Comparison of ENCODE assay signal across 9 cellular contexts in genomic region chr15:37109952-37110630, GRCh38. TPM values are rescaled to one million over a fixed set of nuclear protein-coding genes. Genes with fewer than 3 reads are reported as not detected.
DNase-seq lines count a peak whose midpoint lies in the region; ATAC-seq and TF ChIP-seq lines count a peak whose summit lies in the region.
"Had no signal": no experiment of that assay in that cellular context is flagged by ENCODE, and none has a peak within 500 bp of the region (broad histone marks: within the 10 kb centered on the region; RNA-seq: fewer than 3 reads in every experiment).

No MANE protein-coding gene starts in this region.

- CTCF ChIA-PET in mammary epithelial cell (lab: Charles Lee; ENCODE audit: low non-redundant PET): interaction anchor here (0.7 kb wide), 1 partner anchor 13 kb away, joined by 3 read pairs; no protein-coding TSS in a partner anchor

- H2AFZ ChIP-seq in mammary epithelial cell (ENCODE audit: low read depth, low read length): peak overlapping the region; percentile 17

- DNase-seq in mammary epithelial cell (no peak), kidney glomerular epithelial cell (lab: John Stamatoyannopoulos, UW) (peak; percentile 10), iPS-NIHi11 (ENCODE audit: low spot score) (no peak)
- DNase-seq in effector CD8-positive, alpha-beta T cell (lab: John Stamatoyannopoulos, UW): no peak
- DNase-seq: SHP77 treated with DMSO at 0.1 percent for 48 hours had no signal

- peak overlapping the region; percentile 49 for H3K4me3 ChIP-seq in HUES64 (ENCODE audit: low read length)
- peak overlapping the region in 1 of 3 experiments; percentile 11 for H3K4me3 ChIP-seq in mammary epithelial cell (replicated peaks in 1 of 3; ENCODE audit: insufficient read depth in 1 of 3, low read depth in 2 of 3, low read length in 3 of 3)
- peak overlapping the region; percentile 48 to 74 for H3K4me3 ChIP-seq in stomach smooth muscle (ENCODE audit: low read length in 2 of 2)

- no peak overlapping the region for H3K4me2 ChIP-seq in mammary epithelial cell (ENCODE audit: insufficient read depth, low read depth, low read length)

- intact Hi-C loops in mammary epithelial cell (cut with micrococcal nuclease): loop anchor here (10.0 kb wide), 1 partner anchor 465 kb away; no protein-coding TSS in a partner anchor

- under 1% methylated on average over 25 of the region's 27 CpGs for WGBS in HUES64
- 32% methylated on average over 26 of the region's 27 CpGs for WGBS in mammary epithelial cell (ENCODE audit: low coverage, missing lambda C conversion rate)

- no TSS peak for BruUV-seq in mammary epithelial cell (replicated peaks; lab: Mats Ljungman, UMichigan)

- H3K27me3 ChIP-seq in HUES64 (ENCODE audit: insufficient read depth, low read length): peaks cover 88% of the 10 kb centered on the region
- peaks cover 10% of the 10 kb centered on the region for H3K27me3 ChIP-seq in mammary epithelial cell (ENCODE audit: insufficient read depth, low read length)
- H3K27me3 ChIP-seq in stomach smooth muscle (ENCODE audit: control insufficient read depth in 1 of 2, insufficient read depth in 2 of 2, low read length in 2 of 2): peaks cover 0 to 21% of the 10 kb centered on the region in 2 donors

- no peak for TF ChIP-seq CTCF in mammary epithelial cell (conservative IDR thresholded peaks at IDR 0.05 in 1 of 2, IDR thresholded peaks at IDR 0.05 in 1 of 2; ENCODE audit: extremely low read depth in 1 of 2, insufficient read depth in 1 of 2, low read depth in 1 of 2, low read length in 2 of 2)

- no peak overlapping the region for H3K9ac ChIP-seq in HUES64 (ENCODE audit: low read depth, low read length)
- H3K9ac ChIP-seq in mammary epithelial cell (ENCODE audit: insufficient read depth, low read length): no peak overlapping the region
- peak overlapping the region; percentile 45 to 79 for H3K9ac ChIP-seq in stomach smooth muscle (ENCODE audit: low read length in 2 of 2)

- in situ Hi-C loops in mammary epithelial cell (cut with MboI; ENCODE audit: low sequenced_read_pairs in 2 of 2): loop anchor here in 1 of 2 donors (10.0 to 25.0 kb wide), 2 partner anchors 225 to 598 kb away; no protein-coding TSS in a partner anchor

- H3K27ac ChIP-seq in HUES64 (ENCODE audit: low read depth, low read length): no peak overlapping the region
- H3K27ac ChIP-seq in mammary epithelial cell (ENCODE audit: insufficient read depth, low read depth, low read length): no peak overlapping the region
- peak overlapping the region; percentile 92 for H3K27ac ChIP-seq in stomach smooth muscle (ENCODE audit: low read length)

- dilution Hi-C loops in mammary epithelial cell (cut with HindIII; ENCODE audit: low sequenced_read_pairs): no loop called here

- H3K4me1 ChIP-seq in HUES64 (ENCODE audit: insufficient read depth, low read length) (peaks cover 68% of the 10 kb centered on the region), mammary epithelial cell (ENCODE audit: insufficient read depth, low read length) (no peaks in the 10 kb centered on the region), stomach smooth muscle (ENCODE audit: control insufficient read depth, insufficient read depth, low read length) (peaks cover 6% of the 10 kb centered on the region)

- ATAC-seq in GM18909 (IDR thresholded peaks at IDR 0.05; ENCODE audit: poor library complexity, unreplicated experiment): no peak
- ATAC-seq in GM18858 (IDR thresholded peaks at IDR 0.05; ENCODE audit: unreplicated experiment): no peak

- H3K36me3 ChIP-seq in HUES64 (ENCODE audit: insufficient read depth, low read length): no peaks in the 10 kb centered on the region
- H3K36me3 ChIP-seq in mammary epithelial cell (ENCODE audit: insufficient read depth, low read length): no peaks in the 10 kb centered on the region
- H3K36me3 ChIP-seq in stomach smooth muscle (ENCODE audit: control insufficient read depth in 2 of 2, insufficient read depth in 2 of 2, low read length in 2 of 2): no peaks in the 10 kb centered on the region

- H4K20me1 ChIP-seq in mammary epithelial cell (ENCODE audit: insufficient read depth, low read length): no peaks in the 10 kb centered on the region

- H3K79me2 ChIP-seq in mammary epithelial cell (ENCODE audit: insufficient read depth, low read length): no peaks in the 10 kb centered on the region

- no peaks in the 10 kb centered on the region for H3K9me3 ChIP-seq in HUES64 (ENCODE audit: insufficient read depth, low read depth, low read length)
- H3K9me3 ChIP-seq in mammary epithelial cell (replicated peaks; ENCODE audit: insufficient read depth, low read length): no peaks in the 10 kb centered on the region
- no peaks in the 10 kb centered on the region for H3K9me3 ChIP-seq in stomach smooth muscle (ENCODE audit: control insufficient read depth in 2 of 2, low read length in 2 of 2)

RNA-seq across cellular contexts. Expression of gene MEIS2, which starts 9.7 kb away (rescaled TPM):
- 15.0 TPM for polyA plus RNA-seq in HUES64 (2013, experiment 1 of 2)
- polyA plus RNA-seq in HUES64 (2013, experiment 2 of 2): 20.2 TPM
- 1 to 10 TPM; 6.7 to 8.4 TPM for total RNA-seq in mammary epithelial cell
- 8.4 TPM for polyA plus RNA-seq in mammary epithelial cell
- polyA minus RNA-seq in mammary epithelial cell: 1.3 TPM

Comparison
In these comparisons a context has a peak if more than half of its experiments do, and no peak if none do; other contexts are left out.
1. H3K9ac ChIP-seq: peak in stomach smooth muscle (2 of 2); none in HUES64 (single experiment) and mammary epithelial cell (single experiment).